7 cellular contexts compared by ENCODE assay signal in genomic region chr12:124609041-124609984, GRCh38. TPM values are rescaled to one million over a fixed set of nuclear protein-coding genes. Genes with fewer than 3 reads are reported as not detected.
DNase-seq lines count a peak whose midpoint lies in the region; ATAC-seq and TF ChIP-seq lines count a peak whose summit lies in the region.

No MANE protein-coding gene starts in this region.

- peak overlapping the region; percentile 81 to 87 for H3K4me3 Mint-ChIP-seq in effector memory CD8-positive, alpha-beta T cell

- TF ChIP-seq CTCF in osteoblast (IDR thresholded peaks at IDR 0.05; ENCODE audit: extremely low read depth, low read depth, low read length): no peak

- peak; percentile 73 for ATAC-seq in GM18867 (IDR thresholded peaks at IDR 0.05; ENCODE audit: unreplicated experiment)
- ATAC-seq in HG03103 (IDR thresholded peaks at IDR 0.05; ENCODE audit: low read depth, unreplicated experiment): peak; percentile 85
- peak; percentile 98 for ATAC-seq in effector memory CD8-positive, alpha-beta T cell (replicated peaks)

- H3K9me3 ChIP-seq in osteoblast (ENCODE audit: low read depth, low read length): no peaks in the 10 kb centered on the region

- no peaks in the 10 kb centered on the region for H3K9me3 Mint-ChIP-seq in effector memory CD8-positive, alpha-beta T cell

- peaks cover 5% of the 10 kb centered on the region for H3K27me3 ChIP-seq in osteoblast (ENCODE audit: insufficient read depth, low read length)

- peaks cover 6 to 10% of the 10 kb centered on the region in 2 donors for H3K27me3 Mint-ChIP-seq in effector memory CD8-positive, alpha-beta T cell

- no peaks in the 10 kb centered on the region for H3K36me3 Mint-ChIP-seq in effector memory CD8-positive, alpha-beta T cell (ENCODE audit: insufficient read depth)

- H3K27ac ChIP-seq in osteoblast (ENCODE audit: low read depth, low read length): no peak overlapping the region

- H3K4me2 ChIP-seq in osteoblast (ENCODE audit: insufficient read depth, low read length): no peak overlapping the region

- no peak overlapping the region for H3K4me3 ChIP-seq in osteoblast (ENCODE audit: insufficient read depth, low read length)

- H4K20me1 ChIP-seq in osteoblast (ENCODE audit: insufficient read depth, low read length): no peaks in the 10 kb centered on the region

- H3K4me1 Mint-ChIP-seq in effector memory CD8-positive, alpha-beta T cell (ENCODE audit: low read depth in 2 of 2): peaks cover 16 to 25% of the 10 kb centered on the region in 2 donors

- no peaks in the 10 kb centered on the region for H3K36me3 ChIP-seq in osteoblast (ENCODE audit: insufficient read depth, low read length)

- H3K4me1 ChIP-seq in osteoblast (ENCODE audit: insufficient read depth, low read length): peaks cover 8% of the 10 kb centered on the region

- DNase-seq in NCI-H2171 (lab: John Stamatoyannopoulos, UW) (peak; percentile 96), osteoblast (ENCODE audit: insufficient read length, low spot score, missing footprints) (peak; percentile 63), ureter (ENCODE audit: low spot score) (peak; percentile 95)
- peak; percentile 66 for DNase-seq in activated CD4-positive, alpha-beta T cell treated with anti-CD3 and anti-CD28 coated beads, Interleukin-2, amount 50 U/mL, for 4 hours
- peak; percentile 83 to 85 (median 83) for DNase-seq in effector memory CD8-positive, alpha-beta T cell

- no peaks in the 10 kb centered on the region for H3K79me2 ChIP-seq in osteoblast (ENCODE audit: insufficient read depth, low read length)

- no peak overlapping the region for H2AFZ ChIP-seq in osteoblast (ENCODE audit: low read length)

- H3K27ac Mint-ChIP-seq in effector memory CD8-positive, alpha-beta T cell: peak overlapping the region; percentile 54 to 69

RNA-seq across cellular contexts. Expression of gene NCOR2, which starts 41.9 kb away (rescaled TPM):
- total RNA-seq in osteoblast (45.2 and 47.1 TPM in 2 replicates), ureter (200 TPM)
